Comparison of ENCODE assay signal across 10 cellular contexts in genomic region chr2:241863021-241863954, GRCh38. TPM values are rescaled to one million over a fixed set of nuclear protein-coding genes. Genes with fewer than 3 reads are reported as not detected.
DNase-seq lines count a peak whose midpoint lies in the region; ATAC-seq, FAIRE-seq and TF ChIP-seq lines count a peak whose summit lies in the region.
"Had no signal": no experiment of that assay in that cellular context is flagged by ENCODE, and none has a peak within 500 bp of the region (broad histone marks: within the 10 kb centered on the region; RNA-seq: fewer than 3 reads in every experiment).

No MANE protein-coding gene starts in this region.

- H3K4me1 ChIP-seq in endothelial cell of umbilical vein (ENCODE audit: control insufficient read depth, extremely low read depth, insufficient read depth, low read length) = no peaks in the 10 kb centered on the region
- H3K4me1 ChIP-seq in SJCRH30 = peaks cover 28% of the 10 kb centered on the region

- DNase-seq in GM13976 (ENCODE audit: low spot score) (peak; percentile 73), UCSD-AML1 (lab: John Stamatoyannopoulos, UW; ENCODE audit: unreplicated experiment) (peak; percentile 78), endothelial cell of umbilical vein (ENCODE audit: low read depth, low spot score) (no peak), NCI-H187 treated with DMSO at 0.1 percent for 48 hours (lab: John Stamatoyannopoulos, UW) (no peak), SJCRH30 (no peak)
- DNase-seq in stimulated activated CD4-positive, alpha-beta T cell treated with anti-CD3 and anti-CD28 coated beads, Interleukin-4, amount 100 ng/mL, for 4 hours = peak; percentile 56 to 59
- DNase-seq: NCI-H1694 had no signal

- no TSS peak for BruUV-seq in endothelial cell of umbilical vein (replicated peaks; lab: Mats Ljungman, UMichigan)

- H3K9me3 ChIP-seq in endothelial cell of umbilical vein (replicated peaks; ENCODE audit: control insufficient read depth, insufficient read depth, low read length) (no peaks in the 10 kb centered on the region), SJCRH30 (replicated peaks) (peaks cover 4% of the 10 kb centered on the region; the same call in 1 of the 2 replicates)

- in situ Hi-C loops in GM13976 (cut with MboI; ENCODE audit: low sequenced_read_pairs, unreplicated experiment) = no loop called here

- CTCF ChIA-PET in endothelial cell of umbilical vein (lab: Charles Lee) = no interaction called here

- H3K27me3 ChIP-seq in endothelial cell of umbilical vein (ENCODE audit: control insufficient read depth in 2 of 2, insufficient read depth in 2 of 2, low read length in 2 of 2) (peaks cover 0 to 6% of the 10 kb centered on the region in 2 experiments), SJCRH30 (peaks cover 13% of the 10 kb centered on the region; the same call in 1 of the 2 replicates)

- no peak overlapping the region for H3K9ac ChIP-seq in endothelial cell of umbilical vein (replicated peaks; ENCODE audit: extremely low read depth, insufficient read depth, low read length)

- H3K27ac ChIP-seq in endothelial cell of umbilical vein (ENCODE audit: insufficient read depth, low read depth, low read length) (no peak overlapping the region), SJCRH30 (no peak overlapping the region)

- dilution Hi-C loops in endothelial cell of umbilical vein (cut with MboI; ENCODE audit: extremely low pct_ligation_motif_present, low sequenced_read_pairs) = no loop called here

- no peaks in the 10 kb centered on the region for H4K20me1 ChIP-seq in endothelial cell of umbilical vein (replicated peaks; ENCODE audit: control insufficient read depth, extremely low read depth, insufficient read depth, low read length)

- H3K36me3 ChIP-seq in endothelial cell of umbilical vein (ENCODE audit: control insufficient read depth in 2 of 2, extremely low read depth in 1 of 2, insufficient read depth in 2 of 2, low read length in 2 of 2) (no peaks in the 10 kb centered on the region), SJCRH30 (no peaks in the 10 kb centered on the region)

- H2AFZ ChIP-seq in endothelial cell of umbilical vein (ENCODE audit: low read depth, low read length) = no peak overlapping the region

- POLR2A ChIA-PET in endothelial cell of umbilical vein (lab: Charles Lee) = no interaction called here

- ATAC-seq in GM21717 (IDR thresholded peaks at IDR 0.05; ENCODE audit: unreplicated experiment) = no peak
- ATAC-seq in HG02610 (IDR thresholded peaks at IDR 0.05; ENCODE audit: unreplicated experiment) = no peak

- intact Hi-C loops in endothelial cell of umbilical vein (cut with micrococcal nuclease) = no loop called here

- TF ChIP-seq POLR2A in endothelial cell of umbilical vein (IDR thresholded peaks at IDR 0.05; ENCODE audit: low read depth, low read length) = no peak

- peak; percentile 63 for FAIRE-seq in endothelial cell of umbilical vein (lab: Jason Lieb, UNC)

- no peaks in the 10 kb centered on the region for H3K9me1 ChIP-seq in endothelial cell of umbilical vein (replicated peaks; ENCODE audit: control insufficient read depth, extremely low read depth, insufficient read depth, low read length)

- no peak for TF ChIP-seq CTCF in GM13976 (IDR thresholded peaks at IDR 0.05; ENCODE audit: borderline replicate concordance, control extremely low read depth, extremely low read depth, insufficient read depth, missing control alignments)
- no peak for TF ChIP-seq CTCF in endothelial cell of umbilical vein (IDR thresholded peaks at IDR 0.05; ENCODE audit: extremely low read depth in 1 of 2, insufficient read depth in 1 of 2, low read depth in 1 of 2, low read length in 2 of 2)

- H3K4me2 ChIP-seq in endothelial cell of umbilical vein (ENCODE audit: insufficient read depth, low read length) = no peak overlapping the region

- no peaks in the 10 kb centered on the region for H3K79me2 ChIP-seq in endothelial cell of umbilical vein (ENCODE audit: control insufficient read depth, insufficient read depth, low read length)

- H3K4me3 ChIP-seq in endothelial cell of umbilical vein (replicated peaks in 1 of 3; ENCODE audit: insufficient read depth in 1 of 3, low read depth in 1 of 3, low read length in 3 of 3) = no peak overlapping the region
- H3K4me3 ChIP-seq in SJCRH30 = no peak overlapping the region

TF ChIP-seq in endothelial cell of umbilical vein, 7 proteins besides CTCF, POLR2A, EP300 and RAD21:
- no peak for TF ChIP-seq POLR2AphosphoS5 (IDR thresholded peaks at IDR 0.05; ENCODE audit: insufficient read depth, low read depth, low read length)
- TF ChIP-seq EZH2 (IDR thresholded peaks at IDR 0.05; ENCODE audit: borderline replicate concordance, low read depth, low read length, severe bottlenecking) = no peak
- no peak for TF ChIP-seq FOS (IDR thresholded peaks at IDR 0.05; ENCODE audit: borderline replicate concordance, insufficient read depth, low read length)
- TF ChIP-seq JUN (IDR thresholded peaks at IDR 0.05; ENCODE audit: borderline replicate concordance, insufficient read depth, insufficient read length, low read depth) = no peak
- no peak for TF ChIP-seq GATA2 (IDR thresholded peaks at IDR 0.05; ENCODE audit: insufficient read depth, insufficient read length, low read depth, low read length)
- TF ChIP-seq, protein P1, sequence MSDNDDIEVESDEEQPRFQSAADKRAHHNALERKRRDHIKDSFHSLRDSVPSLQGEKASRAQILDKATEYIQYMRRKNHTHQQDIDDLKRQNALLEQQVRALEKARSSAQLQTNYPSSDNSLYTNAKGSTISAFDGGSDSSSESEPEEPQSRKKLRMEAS (IDR thresholded peaks at IDR 0.05; ENCODE audit: insufficient read depth, insufficient read length) = no peak
- no peak for TF ChIP-seq MYC (IDR thresholded peaks at IDR 0.05; ENCODE audit: low read depth, low read length)

RNA-seq across cellular contexts. Expression of gene PDCD1, which starts 4.6 kb away (rescaled TPM):
- total RNA-seq in endothelial cell of umbilical vein = not detected in 2 replicates
- polyA plus RNA-seq in endothelial cell of umbilical vein = not detected in 2 replicates
- not detected in 2 replicates for polyA plus RNA-seq in endothelial cell of umbilical vein (2011; cell fraction: cytosol; rRNA removed)
- not detected in 2 replicates for polyA plus RNA-seq in endothelial cell of umbilical vein (2011; cell fraction: nucleus; rRNA removed)
- polyA plus RNA-seq in endothelial cell of umbilical vein (2012) = not detected in 2 replicates
- not detected in 2 replicates for polyA minus RNA-seq in endothelial cell of umbilical vein
- polyA minus RNA-seq in endothelial cell of umbilical vein (2011; cell fraction: cytosol; rRNA and poly(A)+ RNA removed) = not detected
- polyA minus RNA-seq in endothelial cell of umbilical vein (2011; cell fraction: nucleus; rRNA and poly(A)+ RNA removed) = not detected in 2 replicates
- total RNA-seq in SJCRH30 (2014; rRNA removed; shearing (Covaris generic)) = 0.08 and 0.28 TPM in 2 replicates
- total RNA-seq: mesothelial cell of epicardium had no signal

RNA-seq across cellular contexts. Expression of gene RTP5, which starts 6.2 kb away (rescaled TPM):
- total RNA-seq in endothelial cell of umbilical vein = not detected in 2 replicates
- polyA plus RNA-seq in endothelial cell of umbilical vein = not detected in 2 replicates
- polyA plus RNA-seq in endothelial cell of umbilical vein (2011; cell fraction: cytosol; rRNA removed) = not detected in 2 replicates
- polyA plus RNA-seq in endothelial cell of umbilical vein (2011; cell fraction: nucleus; rRNA removed) = not detected in 2 replicates
- not detected in 2 replicates for polyA plus RNA-seq in endothelial cell of umbilical vein (2012)
- polyA minus RNA-seq in endothelial cell of umbilical vein = not detected in 2 replicates
- polyA minus RNA-seq in endothelial cell of umbilical vein (2011; cell fraction: cytosol; rRNA and poly(A)+ RNA removed) = not detected
- not detected in 2 replicates for polyA minus RNA-seq in endothelial cell of umbilical vein (2011; cell fraction: nucleus; rRNA and poly(A)+ RNA removed)
- total RNA-seq in SJCRH30 (2014; rRNA removed; shearing (Covaris generic)) = not detected in 2 replicates
- total RNA-seq: mesothelial cell of epicardium had no signal

RNA-seq across cellular contexts. Expression of gene NEU4, which starts 54.3 kb away (rescaled TPM):
- total RNA-seq in endothelial cell of umbilical vein = not detected in 2 replicates
- not detected in 2 replicates for polyA plus RNA-seq in endothelial cell of umbilical vein
- polyA plus RNA-seq in endothelial cell of umbilical vein (2011; cell fraction: cytosol; rRNA removed) = not detected in 2 replicates
- polyA plus RNA-seq in endothelial cell of umbilical vein (2011; cell fraction: nucleus; rRNA removed) = not detected in 2 replicates
- polyA plus RNA-seq in endothelial cell of umbilical vein (2012) = not detected in 2 replicates
- polyA minus RNA-seq in endothelial cell of umbilical vein = not detected in 2 replicates
- not detected for polyA minus RNA-seq in endothelial cell of umbilical vein (2011; cell fraction: cytosol; rRNA and poly(A)+ RNA removed)
- not detected in 2 replicates for polyA minus RNA-seq in endothelial cell of umbilical vein (2011; cell fraction: nucleus; rRNA and poly(A)+ RNA removed)
- 6.8 and 7.5 TPM in 2 replicates for total RNA-seq in SJCRH30 (2014; rRNA removed; shearing (Covaris generic))

Comparison
In these comparisons a context has a peak if more than half of its experiments do, and no peak if none do; other contexts are left out.
1. DNase-seq: peak in GM13976 (single experiment), UCSD-AML1 (single experiment) and stimulated activated CD4-positive, alpha-beta T cell treated with anti-CD3 and anti-CD28 coated beads, Interleukin-4, amount 100 ng/mL, for 4 hours (2 of 2); none in endothelial cell of umbilical vein (single experiment), NCI-H187 treated with DMSO at 0.1 percent for 48 hours (single experiment) and SJCRH30 (0 of 2).